ENCODE assay signal across 9 cellular contexts in the genomic region with DNA sequence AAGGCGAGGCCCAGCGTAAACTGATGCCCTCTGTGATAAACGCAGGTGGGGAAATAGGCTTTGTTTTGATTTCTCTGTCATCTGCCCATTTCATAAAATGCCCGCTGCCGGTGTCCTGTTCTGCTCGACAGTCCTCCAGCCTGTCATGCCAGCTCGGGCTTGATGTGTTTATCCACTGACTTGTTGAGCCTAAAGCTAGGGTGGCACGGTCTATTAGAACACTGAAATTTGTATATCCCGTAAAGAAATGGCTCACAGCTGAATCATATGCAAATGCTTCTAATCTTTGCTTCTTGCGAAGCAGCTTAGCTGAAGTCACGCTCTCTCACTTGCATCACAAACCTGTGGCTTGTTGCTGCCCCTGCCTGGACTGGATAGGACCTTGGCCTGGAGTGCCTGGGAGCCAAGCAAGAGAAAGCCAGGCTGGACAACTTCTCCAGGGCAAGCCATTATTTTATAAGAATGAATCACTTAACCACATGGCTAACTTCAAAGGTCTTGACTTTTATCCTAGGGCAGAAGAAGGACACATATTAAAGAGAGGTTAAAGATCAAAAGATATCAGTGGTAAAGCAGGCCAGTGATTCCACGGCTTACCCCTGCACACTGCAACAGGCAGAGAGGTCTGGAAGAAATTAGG. TPM values are rescaled to one million over a fixed set of nuclear protein-coding genes. Genes with fewer than 3 reads are reported as not detected.
DNase-seq lines count a peak whose midpoint lies in the region; ATAC-seq and TF ChIP-seq lines count a peak whose summit lies in the region.
"Had no signal": no experiment of that assay in that cellular context is flagged by ENCODE, and none has a peak within 500 bp of the region (broad histone marks: within the 10 kb centered on the region; RNA-seq: fewer than 3 reads in every experiment).

No MANE protein-coding gene starts in this region.

- POLR2A ChIA-PET in AG04450 (lab: Yijun Ruan, JAX) = interaction anchor here (0.9 to 1.7 kb wide), 2 partner anchors 9 to 53 kb away, joined by 4 to 5 read pairs; no protein-coding TSS in a partner anchor
- POLR2A ChIA-PET in CD8-positive, alpha-beta memory T cell (lab: Charles Lee) = no interaction called here

- no peak overlapping the region for H3K4me3 Mint-ChIP-seq in CD8-positive, alpha-beta memory T cell
- H3K4me3 Mint-ChIP-seq: activated naive CD4-positive, alpha-beta T cell treated with anti-CD3 and anti-CD28 coated beads, Interleukin-2, amount 50 U/mL, for 24 hours had no signal

- 45% methylated on average over 12 of the region's 12 CpGs for WGBS in liver

- TF ChIP-seq CTCF in AG04450 (IDR thresholded peaks at IDR 0.05; ENCODE audit: low read depth, low read length) (peak; percentile 20; the same call in 1 of the 2 replicates), liver (IDR thresholded peaks at IDR 0.05; ENCODE audit: low read depth, low read length, missing input control) (no peak)

- H3K4me3 ChIP-seq in AG04450 (ENCODE audit: low read depth, low read length) (no peak overlapping the region), liver (ENCODE audit: low read depth in 1 of 3, low read length in 3 of 3) (no peak overlapping the region)
- H3K4me3 ChIP-seq in CD8-positive, alpha-beta memory T cell (ENCODE audit: low read length) = no peak overlapping the region

- peaks cover 0 to 4% (median 0%) of the 10 kb centered on the region in 3 donors for H3K36me3 Mint-ChIP-seq in CD8-positive, alpha-beta memory T cell
- H3K36me3 Mint-ChIP-seq: activated naive CD4-positive, alpha-beta T cell treated with anti-CD3 and anti-CD28 coated beads, Interleukin-2, amount 50 U/mL, for 24 hours had no signal

- peaks cover 2 to 24% (median 17%) of the 10 kb centered on the region in 4 donors for H3K4me1 ChIP-seq in liver (ENCODE audit: control insufficient read depth in 4 of 4, insufficient read depth in 4 of 4, low read length in 3 of 4)
- peaks cover 26% of the 10 kb centered on the region for H3K4me1 ChIP-seq in CD8-positive, alpha-beta memory T cell (ENCODE audit: insufficient read depth, low read length)

- no peak overlapping the region for H3K9ac ChIP-seq in liver (ENCODE audit: low read depth in 1 of 2, low read length in 2 of 2)

- no peaks in the 10 kb centered on the region for H3K9me3 Mint-ChIP-seq in CD8-positive, alpha-beta memory T cell
- H3K9me3 Mint-ChIP-seq: activated naive CD4-positive, alpha-beta T cell treated with anti-CD3 and anti-CD28 coated beads, Interleukin-2, amount 50 U/mL, for 24 hours had no signal

- TF ChIP-seq RAD21 in liver (IDR thresholded peaks at IDR 0.05) = peak; percentile 62 to 67

- CTCF ChIA-PET in AG04450 (lab: Charles Lee) = interaction anchor here (0.6 to 2.6 kb wide), 3 partner anchors 67 to 237 kb away, joined by 3 to 9 read pairs (median 3); no protein-coding TSS in a partner anchor
- CTCF ChIA-PET in CD8-positive, alpha-beta memory T cell (lab: Charles Lee) = no interaction called here

- H3K36me3 ChIP-seq in liver (ENCODE audit: control insufficient read depth in 4 of 4, insufficient read depth in 3 of 4, low read depth in 1 of 4, low read length in 3 of 4) = no peaks in the 10 kb centered on the region
- no peaks in the 10 kb centered on the region for H3K36me3 ChIP-seq in CD8-positive, alpha-beta memory T cell (ENCODE audit: insufficient read depth, low read length)

- no peaks in the 10 kb centered on the region for H3K9me3 ChIP-seq in AG04450 (ENCODE audit: control insufficient read depth, insufficient read depth, low read length)
- H3K9me3 ChIP-seq in liver (ENCODE audit: control insufficient read depth in 4 of 4, low read length in 3 of 4) = no peaks in the 10 kb centered on the region
- H3K9me3 ChIP-seq in CD8-positive, alpha-beta memory T cell (ENCODE audit: low read length) = no peaks in the 10 kb centered on the region

- H3K27ac ChIP-seq in AG04450 (ENCODE audit: low read depth, low read length) (peak overlapping the region; percentile 90), liver (ENCODE audit: low read depth in 1 of 2, low read length in 2 of 2) (peak overlapping the region; percentile 81 to 92)
- no peak overlapping the region for H3K27ac ChIP-seq in CD8-positive, alpha-beta memory T cell (ENCODE audit: low read depth, low read length)

- no peak overlapping the region for H3K27ac Mint-ChIP-seq in CD8-positive, alpha-beta memory T cell
- H3K27ac Mint-ChIP-seq: activated naive CD4-positive, alpha-beta T cell treated with anti-CD3 and anti-CD28 coated beads, Interleukin-2, amount 50 U/mL, for 24 hours had no signal

- no peak for ATAC-seq in HG03280 (IDR thresholded peaks at IDR 0.05; ENCODE audit: unreplicated experiment)

- peaks cover 35 to 42% (median 42%) of the 10 kb centered on the region in 3 donors for H3K4me1 Mint-ChIP-seq in CD8-positive, alpha-beta memory T cell

- DNase-seq in AG04450 (ENCODE audit: low read depth, low spot score) = peak; percentile 82
- DNase-seq in HS-27A (ENCODE audit: low read depth) = peak; percentile 90
- peak; percentile 94 for DNase-seq in astrocyte of the hippocampus (ENCODE audit: low read depth, low spot score)
- no peak for DNase-seq in posterior cingulate gyrus
- DNase-seq in CD8-positive, alpha-beta memory T cell = no peak
- DNase-seq in NCI-H1105 (lab: John Stamatoyannopoulos, UW) = no peak

- H3K27me3 ChIP-seq in AG04450 (ENCODE audit: control insufficient read depth, insufficient read depth, low read length) = no peaks in the 10 kb centered on the region
- H3K27me3 ChIP-seq in liver (ENCODE audit: control insufficient read depth in 4 of 4, insufficient read depth in 4 of 4, low read length in 3 of 4) = no peaks in the 10 kb centered on the region
- no peaks in the 10 kb centered on the region for H3K27me3 ChIP-seq in CD8-positive, alpha-beta memory T cell (ENCODE audit: insufficient read depth, low read length, poor library complexity, severe bottlenecking)

- intact Hi-C loops in posterior cingulate gyrus (cut with DNase I) = loop anchor here (10.0 kb wide), 1 partner anchor 241 kb away; no protein-coding TSS in a partner anchor

- peaks cover 15 to 28% of the 10 kb centered on the region in 2 donors for H3K27me3 Mint-ChIP-seq in CD8-positive, alpha-beta memory T cell

TF ChIP-seq in liver, 16 proteins besides CTCF, POLR2A, EP300 and RAD21 (continues in another document):
- TF ChIP-seq, protein P1, sequence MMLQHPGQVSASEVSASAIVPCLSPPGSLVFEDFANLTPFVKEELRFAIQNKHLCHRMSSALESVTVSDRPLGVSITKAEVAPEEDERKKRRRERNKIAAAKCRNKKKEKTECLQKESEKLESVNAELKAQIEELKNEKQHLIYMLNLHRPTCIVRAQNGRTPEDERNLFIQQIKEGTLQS (IDR thresholded peaks at IDR 0.05) = peak; percentile 74
- TF ChIP-seq RXRA (IDR thresholded peaks at IDR 0.05) = peak; percentile 72 to 81
- peak; percentile 54 for TF ChIP-seq HNF4G (IDR thresholded peaks at IDR 0.05)
- TF ChIP-seq YY1 (IDR thresholded peaks at IDR 0.05) = peak; percentile 76
- TF ChIP-seq JUND (IDR thresholded peaks at IDR 0.05) = peak; percentile 59 to 66
- no peak for TF ChIP-seq FOXA1 (IDR thresholded peaks at IDR 0.05)
- peak in 1 of 2 donors; percentile 8 for TF ChIP-seq EGR1 (IDR thresholded peaks at IDR 0.05; ENCODE audit: low read depth in 2 of 2)
- peak; percentile 24 for TF ChIP-seq NR2F2 (IDR thresholded peaks at IDR 0.05)
- TF ChIP-seq HNF4A (conservative IDR thresholded peaks at IDR 0.05) = peak; percentile 89 to 91
- TF ChIP-seq, protein P2, sequence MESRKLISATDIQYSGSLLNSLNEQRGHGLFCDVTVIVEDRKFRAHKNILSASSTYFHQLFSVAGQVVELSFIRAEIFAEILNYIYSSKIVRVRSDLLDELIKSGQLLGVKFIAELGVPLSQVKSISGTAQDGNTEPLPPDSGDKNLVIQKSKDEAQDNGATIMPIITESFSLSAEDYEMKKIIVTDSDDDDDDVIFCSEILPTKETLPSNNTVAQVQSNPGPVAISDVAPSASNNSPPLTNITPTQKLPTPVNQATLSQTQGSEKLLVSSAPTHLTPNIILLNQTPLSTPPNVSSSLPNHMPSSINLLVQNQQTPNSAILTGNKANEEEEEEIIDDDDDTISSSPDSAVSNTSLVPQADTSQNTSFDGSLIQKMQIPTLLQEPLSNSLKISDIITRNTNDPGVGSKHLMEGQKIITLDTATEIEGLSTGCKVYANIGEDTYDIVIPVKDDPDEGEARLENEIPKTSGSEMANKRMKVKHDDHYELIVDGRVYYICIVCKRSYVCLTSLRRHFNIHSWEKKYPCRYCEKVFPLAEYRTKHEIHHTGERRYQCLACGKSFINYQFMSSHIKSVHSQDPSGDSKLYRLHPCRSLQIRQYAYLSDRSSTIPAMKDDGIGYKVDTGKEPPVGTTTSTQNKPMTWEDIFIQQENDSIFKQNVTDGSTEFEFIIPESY (IDR thresholded peaks at IDR 0.05) = peak; percentile 53
- TF ChIP-seq GABPA (IDR thresholded peaks at IDR 0.05 in 1 of 2, conservative IDR thresholded peaks at IDR 0.05 in 1 of 2) = no peak
- no peak for TF ChIP-seq FOXA2 (IDR thresholded peaks at IDR 0.05)
- TF ChIP-seq, protein P3, sequence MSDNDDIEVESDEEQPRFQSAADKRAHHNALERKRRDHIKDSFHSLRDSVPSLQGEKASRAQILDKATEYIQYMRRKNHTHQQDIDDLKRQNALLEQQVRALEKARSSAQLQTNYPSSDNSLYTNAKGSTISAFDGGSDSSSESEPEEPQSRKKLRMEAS (IDR thresholded peaks at IDR 0.05) = peak; percentile 54

RNA-seq across cellular contexts. Expression of a gene that starts 33.1 kb away (rescaled TPM):
- 0.05 and 0.07 TPM in 2 replicates for polyA plus RNA-seq in AG04450 (2011; rRNA removed)
- polyA minus RNA-seq in AG04450 (2011; rRNA and poly(A)+ RNA removed) = 0.74 TPM in 1 of 2 replicates, not detected in the other
- 1 to 10 TPM; 1.1 to 5.9 TPM for total RNA-seq in liver
- polyA plus RNA-seq in liver = 1 to 10 TPM in 1 of 2 donors, under 1 TPM in 1; 0.85 to 4.1 TPM
- under 1 TPM; 0.20 to 0.58 TPM for total RNA-seq in CD8-positive, alpha-beta memory T cell
- polyA plus RNA-seq in CD8-positive, alpha-beta memory T cell = not detected

Comparison
In these comparisons a context has a peak if more than half of its experiments do, and no peak if none do; other contexts are left out.
1. DNase-seq: peak in AG04450 (single experiment), HS-27A (single experiment) and astrocyte of the hippocampus (single experiment); none in posterior cingulate gyrus (0 of 10), CD8-positive, alpha-beta memory T cell (0 of 5) and NCI-H1105 (single experiment).